ENCODE assay signal across 15 cellular contexts in the genomic region with DNA sequence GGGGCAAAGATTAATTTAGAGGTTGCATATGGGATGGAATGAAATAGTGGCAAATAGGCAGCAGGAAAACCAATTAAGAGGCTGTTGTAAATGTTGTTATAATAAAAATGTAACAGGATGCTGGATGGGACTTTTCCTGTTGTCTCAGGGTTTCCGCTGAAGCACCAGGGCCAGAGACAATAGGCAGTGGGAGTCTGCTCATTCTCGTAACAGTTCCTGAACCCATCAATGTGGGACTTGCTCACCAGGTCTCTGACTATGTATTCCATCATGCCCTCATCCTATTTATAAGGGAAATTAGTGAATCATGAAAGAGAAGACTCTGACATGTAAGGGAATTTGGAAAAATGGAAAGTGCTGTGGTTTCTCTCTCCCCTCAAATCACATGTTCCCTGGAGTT.
"Had no signal": no experiment of that assay in that cellular context is flagged by ENCODE, and none has a peak within 500 bp of the region (broad histone marks: within the 10 kb centered on the region; RNA-seq: fewer than 3 reads in every experiment).

No MANE protein-coding gene starts in this region.

- H3K27ac Mint-ChIP-seq: activated CD4-positive, alpha-beta T cell treated with anti-CD3 and anti-CD28 coated beads, Interleukin-2, amount 10 ng/mL, durations not matched to agents 24 days and 14 days; activated CD8-positive, alpha-beta T cell treated with anti-CD3 and anti-CD28 coated beads, Interleukin-2, amount 10 ng/mL, durations not matched to agents 7 days and 5 days; activated naive CD4-positive, alpha-beta T cell treated with anti-CD3 and anti-CD28 coated beads, Interleukin-2, amount 50 U/mL, for 72 hours; mesothelial cell of epicardium; T-helper 2 cell treated with Interferon-gamma antibody and Interleukin-4, amounts not matched to agents 5 μg/mL and 100 μg/mL, for 36 hours; type B pancreatic cell had no signal

- H3K4me3 Mint-ChIP-seq: activated CD4-positive, alpha-beta T cell treated with anti-CD3 and anti-CD28 coated beads, Interleukin-2, amount 10 ng/mL, durations not matched to agents 24 days and 14 days; activated CD8-positive, alpha-beta T cell treated with anti-CD3 and anti-CD28 coated beads, Interleukin-2, amount 10 ng/mL, durations not matched to agents 7 days and 5 days; mesothelial cell of epicardium; T-helper 2 cell treated with Interferon-gamma antibody and Interleukin-4, amounts not matched to agents 5 μg/mL and 100 μg/mL, for 36 hours; type B pancreatic cell had no signal

- H3K9me3 Mint-ChIP-seq: T-helper 2 cell treated with Interferon-gamma antibody and Interleukin-4, amounts not matched to agents 5 μg/mL and 100 μg/mL, for 36 hours had no signal

- ATAC-seq: activated CD8-positive, alpha-beta T cell treated with anti-CD3 and anti-CD28 coated beads, Interleukin-2, amount 10 ng/mL, durations not matched to agents 7 days and 5 days; activated naive CD4-positive, alpha-beta T cell treated with anti-CD3 and anti-CD28 coated beads, Interleukin-2, amount 50 U/mL, for 72 hours; sciatic nerve had no signal

- H3K9me3 ChIP-seq: body of pancreas, spleen had no signal

- DNase-seq: activated CD4-positive, alpha-beta T cell treated with anti-CD3 and anti-CD28 coated beads, Interleukin-2, amount 10 ng/mL, durations not matched to agents 24 days and 14 days; activated CD4-positive, CD25-positive, alpha-beta regulatory T cell; activated CD8-positive, alpha-beta memory T cell treated with anti-CD3 and anti-CD28 coated beads, Interleukin-2, amount 50 U/mL, for 4 hours; activated CD8-positive, alpha-beta T cell treated with anti-CD3 and anti-CD28 coated beads, Interleukin-2, amount 10 ng/mL, durations not matched to agents 7 days and 5 days; activated gamma-delta T cell; activated T-cell treated with anti-CD3 and anti-CD28 coated beads, Interleukin-2, amount 50 U/mL, for 48 hours; body of pancreas; hypothalamus; kidney; spleen had no signal

- H3K36me3 Mint-ChIP-seq: mesothelial cell of epicardium, type B pancreatic cell had no signal

- H3K27ac ChIP-seq: body of pancreas had no signal

- H3K27me3 ChIP-seq: body of pancreas, spleen had no signal

- FAIRE-seq: kidney had no signal

- H3K36me3 ChIP-seq: spleen had no signal

- H3K4me3 ChIP-seq: body of pancreas, spleen had no signal
